1 cellular context compared by ENCODE assay signal in the genomic region with DNA sequence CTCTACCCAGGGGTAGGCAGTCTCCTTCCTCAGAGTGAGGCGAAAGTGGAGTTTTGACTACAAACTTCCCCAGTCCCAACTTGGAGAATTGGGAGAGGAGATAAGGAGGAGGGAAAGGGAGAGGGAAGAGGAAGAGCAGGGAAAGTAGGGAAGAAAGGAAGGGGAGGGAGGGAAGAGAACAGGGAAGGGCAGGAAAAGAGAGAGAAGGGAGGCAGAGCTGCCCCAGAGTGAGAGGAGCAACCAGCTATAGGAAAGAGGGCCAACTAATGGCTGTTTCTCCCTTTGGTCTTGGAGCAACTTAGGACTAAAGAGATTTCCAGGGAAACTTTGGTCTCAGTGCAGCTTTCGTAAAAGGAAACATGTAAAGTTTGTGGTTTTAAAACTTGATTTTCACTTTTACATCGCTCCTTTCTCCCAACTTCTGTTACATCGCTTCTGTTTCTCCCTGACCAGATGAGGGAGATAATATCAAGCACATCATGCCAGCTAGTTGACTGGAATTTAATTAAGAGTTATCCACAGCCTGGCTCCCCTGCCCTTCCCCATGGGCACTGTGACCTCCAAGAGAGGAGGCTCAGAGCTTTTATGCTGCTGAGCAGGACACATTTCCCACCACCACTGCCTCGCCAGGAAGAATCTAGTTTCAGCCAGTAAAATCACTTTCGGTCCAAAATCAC.
TF ChIP-seq lines count a peak whose summit lies in the region.

No MANE protein-coding gene starts in this region.

TF ChIP-seq in IMR-90, 13 proteins besides CTCF, POLR2A, EP300 and RAD21:
- TF ChIP-seq USF2 (IDR thresholded peaks at IDR 0.05; ENCODE audit: low read depth, low read length): no peak
- TF ChIP-seq, protein P1, sequence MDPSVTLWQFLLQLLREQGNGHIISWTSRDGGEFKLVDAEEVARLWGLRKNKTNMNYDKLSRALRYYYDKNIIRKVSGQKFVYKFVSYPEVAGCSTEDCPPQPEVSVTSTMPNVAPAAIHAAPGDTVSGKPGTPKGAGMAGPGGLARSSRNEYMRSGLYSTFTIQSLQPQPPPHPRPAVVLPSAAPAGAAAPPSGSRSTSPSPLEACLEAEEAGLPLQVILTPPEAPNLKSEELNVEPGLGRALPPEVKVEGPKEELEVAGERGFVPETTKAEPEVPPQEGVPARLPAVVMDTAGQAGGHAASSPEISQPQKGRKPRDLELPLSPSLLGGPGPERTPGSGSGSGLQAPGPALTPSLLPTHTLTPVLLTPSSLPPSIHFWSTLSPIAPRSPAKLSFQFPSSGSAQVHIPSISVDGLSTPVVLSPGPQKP (IDR thresholded peaks at IDR 0.05; ENCODE audit: borderline replicate concordance, low read depth, low read length): no peak
- TF ChIP-seq MAFK (IDR thresholded peaks at IDR 0.05; ENCODE audit: low read depth, low read length): no peak
- no peak for TF ChIP-seq MAZ (IDR thresholded peaks at IDR 0.05; ENCODE audit: borderline replicate concordance, low read depth, low read length)
- no peak for TF ChIP-seq NFE2L2 (IDR thresholded peaks at IDR 0.05; ENCODE audit: low read depth, low read length)
- TF ChIP-seq MXI1 (IDR thresholded peaks at IDR 0.05; ENCODE audit: borderline replicate concordance, low read depth, low read length): no peak
- no peak for TF ChIP-seq BHLHE40 (IDR thresholded peaks at IDR 0.05; ENCODE audit: low read depth, low read length)
- TF ChIP-seq RCOR1 (IDR thresholded peaks at IDR 0.05; ENCODE audit: insufficient replicate concordance, low read length): no peak
